In genomic region chr3:16942955-16943354, GRCh38 we compare ENCODE assay signal across 16 cellular contexts. TPM values are rescaled to one million over a fixed set of nuclear protein-coding genes. Genes with fewer than 3 reads are reported as not detected.
DNase-seq lines count a peak whose midpoint lies in the region; ATAC-seq, FAIRE-seq and TF ChIP-seq lines count a peak whose summit lies in the region.
"Had no signal": no experiment of that assay in that cellular context is flagged by ENCODE, and none has a peak within 500 bp of the region (broad histone marks: within the 10 kb centered on the region; RNA-seq: fewer than 3 reads in every experiment).

No MANE protein-coding gene starts in this region.

- H3K27me3 ChIP-seq in right atrium auricular region, result no peaks in the 10 kb centered on the region

- H3K27ac ChIP-seq in right atrium auricular region, result peak overlapping the region; percentile 65 to 74
- H3K27ac ChIP-seq: PC-9 had no signal

- ATAC-seq in left ventricle myocardium superior, result no peak
- ATAC-seq in stimulated activated memory B cell treated with anti-CD40 and anti-IgM and Interleukin-4, amounts not matched to agents 10 μg/mL and 1 μg/mL and 100 μg/mL, for 72 hours, result no peak
- no peak for ATAC-seq in GM18867 (IDR thresholded peaks at IDR 0.05; ENCODE audit: unreplicated experiment)
- ATAC-seq in HG03457 (IDR thresholded peaks at IDR 0.05; ENCODE audit: unreplicated experiment), result no peak

- peaks cover 4% of the 10 kb centered on the region for H3K9me3 Mint-ChIP-seq in stimulated activated memory B cell treated with anti-CD40 and anti-IgM and Interleukin-4, amounts not matched to agents 10 μg/mL and 1 μg/mL and 100 μg/mL, for 72 hours

- peaks cover 61% of the 10 kb centered on the region for H3K4me1 Mint-ChIP-seq in stimulated activated memory B cell treated with anti-CD40 and anti-IgM and Interleukin-4, amounts not matched to agents 10 μg/mL and 1 μg/mL and 100 μg/mL, for 72 hours

- no peaks in the 10 kb centered on the region for H3K36me3 ChIP-seq in right atrium auricular region

- no peak for TF ChIP-seq CTCF in right atrium auricular region (IDR thresholded peaks at IDR 0.05)

- FAIRE-seq in islet of Langerhans (lab: Jason Lieb, UNC), result peak; percentile 51

- no peaks in the 10 kb centered on the region for H3K9me3 ChIP-seq in right atrium auricular region

- intact Hi-C loops in left ventricle myocardium superior (cut with micrococcal nuclease), result no loop called here

- no peak overlapping the region for H3K4me3 Mint-ChIP-seq in stimulated activated memory B cell treated with anti-CD40 and anti-IgM and Interleukin-4, amounts not matched to agents 10 μg/mL and 1 μg/mL and 100 μg/mL, for 72 hours

- DNase-seq in right atrium auricular region (ENCODE audit: low spot score) (no peak), left ventricle myocardium superior (no peak), NCI-H69 (lab: John Stamatoyannopoulos, UW) (peak; percentile 26)
- DNase-seq: AML-193, DMS 273 treated with DMSO at 0.1 percent for 48 hours, GOT3, KG1, NCI-H1092, NCI-H2107, NCI-H446, NCI-H774, PC-9 had no signal

- H3K36me3 Mint-ChIP-seq in stimulated activated memory B cell treated with anti-CD40 and anti-IgM and Interleukin-4, amounts not matched to agents 10 μg/mL and 1 μg/mL and 100 μg/mL, for 72 hours, result peaks cover 43% of the 10 kb centered on the region

- H3K4me1 ChIP-seq in right atrium auricular region, result peaks cover 0 to 51% of the 10 kb centered on the region in 2 donors

- H3K4me3 ChIP-seq in right atrium auricular region, result no peak overlapping the region
- H3K4me3 ChIP-seq: PC-9 had no signal

- H3K27ac Mint-ChIP-seq in stimulated activated memory B cell treated with anti-CD40 and anti-IgM and Interleukin-4, amounts not matched to agents 10 μg/mL and 1 μg/mL and 100 μg/mL, for 72 hours, result peak overlapping the region; percentile 33

- H3K27me3 Mint-ChIP-seq in stimulated activated memory B cell treated with anti-CD40 and anti-IgM and Interleukin-4, amounts not matched to agents 10 μg/mL and 1 μg/mL and 100 μg/mL, for 72 hours, result no peaks in the 10 kb centered on the region

RNA-seq across cellular contexts. Expression of gene PLCL2, which starts 58.2 kb away (rescaled TPM):
- total RNA-seq in right atrium auricular region (10 to 100 TPM; 32.4 to 35.2 TPM), left ventricle myocardium superior (76.9 TPM)
